8 cellular contexts compared by ENCODE assay signal in the genomic region with DNA sequence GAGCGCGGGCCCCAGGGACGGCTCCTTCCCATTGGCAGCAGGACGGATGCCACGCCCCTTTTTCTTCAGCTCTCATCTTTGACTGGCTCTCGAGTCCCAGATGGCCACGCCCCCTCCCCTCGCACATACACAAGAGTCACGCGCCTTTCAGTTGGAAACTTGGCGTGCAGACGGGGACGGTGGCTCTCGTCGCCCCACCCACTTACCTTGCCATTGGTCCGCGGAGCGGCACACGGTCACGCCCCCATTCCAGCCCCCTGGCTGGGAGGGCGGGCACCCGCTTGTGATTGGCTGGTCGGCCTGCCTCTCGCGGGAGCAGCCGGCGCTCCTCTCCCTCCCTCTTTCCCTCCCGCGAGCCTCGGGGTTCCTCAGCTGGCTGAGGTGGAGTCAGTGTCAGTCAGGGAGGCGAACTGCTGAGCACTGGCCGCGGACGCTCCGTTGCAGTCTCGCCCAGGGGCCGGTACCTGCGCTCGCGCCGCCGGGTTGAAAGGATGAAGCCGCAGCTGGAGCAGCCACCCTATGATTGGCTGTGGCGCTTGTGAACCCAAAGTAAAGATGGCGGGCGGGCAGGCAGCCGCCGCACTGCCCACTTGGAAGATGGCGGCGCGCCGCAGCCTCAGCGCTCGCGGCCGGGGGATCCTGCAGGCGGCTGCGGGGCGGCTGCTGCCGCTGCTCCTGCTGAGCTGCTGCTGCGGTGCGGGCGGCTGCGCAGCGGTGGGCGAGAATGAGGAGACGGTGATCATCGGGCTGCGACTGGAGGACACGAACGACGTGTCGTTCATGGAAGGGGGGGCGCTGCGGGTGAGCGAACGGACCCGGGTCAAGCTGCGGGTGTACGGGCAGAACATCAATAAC. TPM values are rescaled to one million over a fixed set of nuclear protein-coding genes. Genes with fewer than 3 reads are reported as not detected.
DNase-seq lines count a peak whose midpoint lies in the region; ATAC-seq, FAIRE-seq and TF ChIP-seq lines count a peak whose summit lies in the region.

A gene (plus strand): TSS at position 333 of the 855 bp plus-strand sequence. CDS start 187 bp downstream, at position 520.

- no peaks in the 10 kb centered on the region for H3K36me3 Mint-ChIP-seq in WTC11

- peak within 1 kb of the TSS; percentile 88 for H3K27ac Mint-ChIP-seq in WTC11

- peaks cover 4 to 15% of the 10 kb centered on the region in 2 donors for H3K4me1 ChIP-seq in small intestine (ENCODE audit: control insufficient read depth in 2 of 2, insufficient read depth in 1 of 2, low read depth in 1 of 2, low read length in 1 of 2)

- H3K27me3 ChIP-seq in small intestine (ENCODE audit: control insufficient read depth in 2 of 2, insufficient read depth in 2 of 2, low read length in 2 of 2), result no peaks in the 10 kb centered on the region

- H3K27ac ChIP-seq in caudate nucleus (ENCODE audit: low read depth, low read length) (peak within 1 kb of the TSS; percentile 98), small intestine (ENCODE audit: low read depth in 1 of 2, low read length in 1 of 2) (peak within 1 kb of the TSS; percentile 16 to 87)

- peak; percentile 62 for FAIRE-seq in small intestine (lab: Jason Lieb, UNC)

- peak; percentile 89 for ATAC-seq in HG03175 (IDR thresholded peaks at IDR 0.05; ENCODE audit: unreplicated experiment)
- peak; percentile 90 for ATAC-seq in WTC11

- in situ Hi-C loops in GM18951 (cut with MboI; ENCODE audit: low sequenced_read_pairs, unreplicated experiment), result loop anchor here (10.0 kb wide), 1 partner anchor 327 kb away; a partner anchor contains a TSS

- H3K9me3 ChIP-seq in small intestine (ENCODE audit: control insufficient read depth, low read depth), result no peaks in the 10 kb centered on the region

- TF ChIP-seq CTCF in AG09309 (IDR thresholded peaks at IDR 0.05; ENCODE audit: control insufficient read depth, insufficient read depth, low read depth, low read length, missing control alignments), result no peak
- TF ChIP-seq CTCF in WTC11 (IDR thresholded peaks at IDR 0.05), result no peak

- peaks cover 43% of the 10 kb centered on the region for H3K4me1 Mint-ChIP-seq in WTC11

- POLR2A ChIA-PET in WTC11 (lab: Charles Lee), result interaction anchor here (0.6 to 1.8 kb wide), 7 partner anchors 49 to 359 kb away, joined by 3 to 7 read pairs (median 4); a partner anchor contains a TSS

- H3K36me3 ChIP-seq in small intestine (ENCODE audit: control insufficient read depth in 2 of 2, insufficient read depth in 2 of 2, low read length in 2 of 2), result no peaks in the 10 kb centered on the region

- H3K4me3 Mint-ChIP-seq in WTC11, result peak within 1 kb of the TSS; percentile 86

- DNase-seq in AG09309 (ENCODE audit: low read depth), result peak; percentile 98
- DNase-seq in NCI-H2227 treated with DMSO at 0.1 percent for 48 hours (lab: John Stamatoyannopoulos, UW), result peak; percentile 97
- DNase-seq in WTC11 (ENCODE audit: low spot score), result peak; percentile 100
- DNase-seq in caudate nucleus (lab: John Stamatoyannopoulos, UW), result peak; percentile 86 to 100 (median 99)
- DNase-seq in iPS-NIHi7 (ENCODE audit: extremely low spot score), result peak; percentile 96
- DNase-seq in small intestine, result peak; percentile 100

- no peaks in the 10 kb centered on the region for H3K9me3 Mint-ChIP-seq in WTC11

- peaks cover 18% of the 10 kb centered on the region for H3K27me3 Mint-ChIP-seq in WTC11 (ENCODE audit: low read depth)

- CTCF ChIA-PET in WTC11 (lab: Charles Lee), result interaction anchor here (0.6 to 4.9 kb wide), 46 partner anchors 11 to 567 kb away, joined by 3 to 50 read pairs (median 4); a partner anchor contains a TSS

- 0% methylated on average over 68 to 80 of the region's 80 CpGs for WGBS in small intestine, 3 donors

- H3K4me3 ChIP-seq in AG09309 (ENCODE audit: control insufficient read depth, low read depth, low read length) (peak within 1 kb of the TSS; percentile 58), small intestine (ENCODE audit: low read depth in 1 of 2, low read length in 2 of 2) (peak within 1 kb of the TSS; percentile 68 to 73)

- TF ChIP-seq POLR2A in GM18951 (IDR thresholded peaks at IDR 0.05; ENCODE audit: extremely low read depth, insufficient read depth, insufficient read length), result peak; percentile 83

TF ChIP-seq in WTC11, 78 proteins besides CTCF, POLR2A, EP300 and RAD21 (continues in another document):
- TF ChIP-seq, protein P1, sequence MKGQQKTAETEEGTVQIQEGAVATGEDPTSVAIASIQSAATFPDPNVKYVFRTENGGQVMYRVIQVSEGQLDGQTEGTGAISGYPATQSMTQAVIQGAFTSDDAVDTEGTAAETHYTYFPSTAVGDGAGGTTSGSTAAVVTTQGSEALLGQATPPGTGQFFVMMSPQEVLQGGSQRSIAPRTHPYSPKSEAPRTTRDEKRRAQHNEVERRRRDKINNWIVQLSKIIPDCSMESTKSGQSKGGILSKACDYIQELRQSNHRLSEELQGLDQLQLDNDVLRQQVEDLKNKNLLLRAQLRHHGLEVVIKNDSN (CRISPR knock-in tag; IDR thresholded peaks at IDR 0.05), result peak; percentile 83; the same call in 1 of the 2 replicates
- peak; percentile 65 for TF ChIP-seq ETV6 (CRISPR knock-in tag; IDR thresholded peaks at IDR 0.05)
- TF ChIP-seq, protein P2, sequence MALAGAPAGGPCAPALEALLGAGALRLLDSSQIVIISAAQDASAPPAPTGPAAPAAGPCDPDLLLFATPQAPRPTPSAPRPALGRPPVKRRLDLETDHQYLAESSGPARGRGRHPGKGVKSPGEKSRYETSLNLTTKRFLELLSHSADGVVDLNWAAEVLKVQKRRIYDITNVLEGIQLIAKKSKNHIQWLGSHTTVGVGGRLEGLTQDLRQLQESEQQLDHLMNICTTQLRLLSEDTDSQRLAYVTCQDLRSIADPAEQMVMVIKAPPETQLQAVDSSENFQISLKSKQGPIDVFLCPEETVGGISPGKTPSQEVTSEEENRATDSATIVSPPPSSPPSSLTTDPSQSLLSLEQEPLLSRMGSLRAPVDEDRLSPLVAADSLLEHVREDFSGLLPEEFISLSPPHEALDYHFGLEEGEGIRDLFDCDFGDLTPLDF (CRISPR knock-in tag; IDR thresholded peaks at IDR 0.05), result 0 out of 2 replicates have a peak, but pooled peaks have one; percentile 30
- no peak for TF ChIP-seq ATF1 (CRISPR knock-in tag; IDR thresholded peaks at IDR 0.05)
- no peak for TF ChIP-seq ZBTB21 (CRISPR knock-in tag; IDR thresholded peaks at IDR 0.05; ENCODE audit: borderline replicate concordance)
- TF ChIP-seq, protein P3, sequence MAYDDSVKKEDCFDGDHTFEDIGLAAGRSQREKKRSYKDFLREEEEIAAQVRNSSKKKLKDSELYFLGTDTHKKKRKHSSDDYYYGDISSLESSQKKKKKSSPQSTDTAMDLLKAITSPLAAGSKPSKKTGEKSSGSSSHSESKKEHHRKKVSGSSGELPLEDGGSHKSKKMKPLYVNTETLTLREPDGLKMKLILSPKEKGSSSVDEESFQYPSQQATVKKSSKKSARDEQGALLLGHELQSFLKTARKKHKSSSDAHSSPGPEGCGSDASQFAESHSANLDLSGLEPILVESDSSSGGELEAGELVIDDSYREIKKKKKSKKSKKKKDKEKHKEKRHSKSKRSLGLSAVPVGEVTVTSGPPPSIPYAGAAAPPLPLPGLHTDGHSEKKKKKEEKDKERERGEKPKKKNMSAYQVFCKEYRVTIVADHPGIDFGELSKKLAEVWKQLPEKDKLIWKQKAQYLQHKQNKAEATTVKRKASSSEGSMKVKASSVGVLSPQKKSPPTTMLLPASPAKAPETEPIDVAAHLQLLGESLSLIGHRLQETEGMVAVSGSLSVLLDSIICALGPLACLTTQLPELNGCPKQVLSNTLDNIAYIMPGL (CRISPR knock-in tag; IDR thresholded peaks at IDR 0.05), result peak; percentile 79; the same call in 1 of the 2 replicates
- TF ChIP-seq SP1 (CRISPR knock-in tag; conservative IDR thresholded peaks at IDR 0.05), result peak; percentile 94
- TF ChIP-seq JUN (CRISPR knock-in tag; IDR thresholded peaks at IDR 0.05), result peak; percentile 57; the same call in 1 of the 2 replicates
- TF ChIP-seq NFYB (CRISPR knock-in tag; conservative IDR thresholded peaks at IDR 0.05; ENCODE audit: low read depth), result peak; percentile 98
- TF ChIP-seq, protein P4, sequence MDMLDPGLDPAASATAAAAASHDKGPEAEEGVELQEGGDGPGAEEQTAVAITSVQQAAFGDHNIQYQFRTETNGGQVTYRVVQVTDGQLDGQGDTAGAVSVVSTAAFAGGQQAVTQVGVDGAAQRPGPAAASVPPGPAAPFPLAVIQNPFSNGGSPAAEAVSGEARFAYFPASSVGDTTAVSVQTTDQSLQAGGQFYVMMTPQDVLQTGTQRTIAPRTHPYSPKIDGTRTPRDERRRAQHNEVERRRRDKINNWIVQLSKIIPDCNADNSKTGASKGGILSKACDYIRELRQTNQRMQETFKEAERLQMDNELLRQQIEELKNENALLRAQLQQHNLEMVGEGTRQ (CRISPR knock-in tag; IDR thresholded peaks at IDR 0.05), result peak; percentile 84
- TF ChIP-seq, protein P5, sequence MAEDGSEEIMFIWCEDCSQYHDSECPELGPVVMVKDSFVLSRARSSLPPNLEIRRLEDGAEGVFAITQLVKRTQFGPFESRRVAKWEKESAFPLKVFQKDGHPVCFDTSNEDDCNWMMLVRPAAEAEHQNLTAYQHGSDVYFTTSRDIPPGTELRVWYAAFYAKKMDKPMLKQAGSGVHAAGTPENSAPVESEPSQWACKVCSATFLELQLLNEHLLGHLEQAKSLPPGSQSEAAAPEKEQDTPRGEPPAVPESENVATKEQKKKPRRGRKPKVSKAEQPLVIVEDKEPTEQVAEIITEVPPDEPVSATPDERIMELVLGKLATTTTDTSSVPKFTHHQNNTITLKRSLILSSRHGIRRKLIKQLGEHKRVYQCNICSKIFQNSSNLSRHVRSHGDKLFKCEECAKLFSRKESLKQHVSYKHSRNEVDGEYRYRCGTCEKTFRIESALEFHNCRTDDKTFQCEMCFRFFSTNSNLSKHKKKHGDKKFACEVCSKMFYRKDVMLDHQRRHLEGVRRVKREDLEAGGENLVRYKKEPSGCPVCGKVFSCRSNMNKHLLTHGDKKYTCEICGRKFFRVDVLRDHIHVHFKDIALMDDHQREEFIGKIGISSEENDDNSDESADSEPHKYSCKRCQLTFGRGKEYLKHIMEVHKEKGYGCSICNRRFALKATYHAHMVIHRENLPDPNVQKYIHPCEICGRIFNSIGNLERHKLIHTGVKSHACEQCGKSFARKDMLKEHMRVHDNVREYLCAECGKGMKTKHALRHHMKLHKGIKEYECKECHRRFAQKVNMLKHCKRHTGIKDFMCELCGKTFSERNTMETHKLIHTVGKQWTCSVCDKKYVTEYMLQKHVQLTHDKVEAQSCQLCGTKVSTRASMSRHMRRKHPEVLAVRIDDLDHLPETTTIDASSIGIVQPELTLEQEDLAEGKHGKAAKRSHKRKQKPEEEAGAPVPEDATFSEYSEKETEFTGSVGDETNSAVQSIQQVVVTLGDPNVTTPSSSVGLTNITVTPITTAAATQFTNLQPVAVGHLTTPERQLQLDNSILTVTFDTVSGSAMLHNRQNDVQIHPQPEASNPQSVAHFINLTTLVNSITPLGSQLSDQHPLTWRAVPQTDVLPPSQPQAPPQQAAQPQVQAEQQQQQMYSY (CRISPR knock-in tag; IDR thresholded peaks at IDR 0.05), result no peak

RNA-seq across cellular contexts. Expression of the gene that starts here (rescaled TPM):
- total RNA-seq in WTC11 (2021), result 23.5 to 28.0 TPM (median 27.0 TPM) in 3 replicates
- 1 to 10 TPM in 2 of 3 donors, under 1 TPM in 1; 0.45 to 3.3 (median 1.1) TPM for polyA plus RNA-seq in small intestine

Comparison
In these comparisons a context has a peak if more than half of its experiments do, and no peak if none do; other contexts are left out.
1. Peak in every context shown above with its lines: DNase-seq, ATAC-seq, H3K4me3 ChIP-seq and H3K27ac ChIP-seq.